ENCODE assay signal across 27 cellular contexts in the genomic region with DNA sequence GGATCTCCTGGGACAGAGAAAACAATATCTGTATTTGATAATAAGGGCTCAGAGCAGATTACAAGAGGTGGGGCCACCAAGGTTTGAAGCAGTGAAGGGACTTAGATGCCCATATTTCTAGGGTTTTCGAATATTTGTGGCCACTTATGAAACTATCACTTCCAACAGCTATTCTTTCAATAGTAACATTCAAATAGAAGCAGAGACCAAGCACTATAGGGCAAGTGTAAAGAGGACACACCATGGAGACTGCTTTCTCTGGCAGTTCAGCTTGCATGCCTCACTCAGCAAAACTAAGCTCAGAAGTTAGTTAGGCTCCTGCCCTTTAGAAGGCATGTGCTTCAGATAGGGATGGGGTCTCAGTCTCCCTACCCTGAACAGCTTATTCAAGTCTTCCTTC.
"Had no signal": no experiment of that assay in that cellular context is flagged by ENCODE, and none has a peak within 500 bp of the region (broad histone marks: within the 10 kb centered on the region; RNA-seq: fewer than 3 reads in every experiment).

No MANE protein-coding gene starts in this region.

- H3K27ac Mint-ChIP-seq: activated CD8-positive, alpha-beta T cell treated with anti-CD3 and anti-CD28 coated beads, Interleukin-2, amount 10 ng/mL, durations not matched to agents 7 days and 5 days; activated naive CD8-positive, alpha-beta T cell treated with anti-CD3 and anti-CD28 coated beads, Interleukin-2, amount 50 U/mL, for 24 hours; brain; T-helper 1 cell treated with Interleukin-12 subunit alpha and Interleukin-12 subunit beta and Interleukin-4 antibody, amounts not matched to agents 30 μg/mL and 1 μg/mL, for 36 hours; WTC11 had no signal

- H3K36me3 Mint-ChIP-seq: activated naive CD4-positive, alpha-beta T cell treated with anti-CD3 and anti-CD28 coated beads, Interleukin-2, amount 50 U/mL, for 72 hours; brain; WTC11 had no signal

- H3K9me3 Mint-ChIP-seq: activated naive CD4-positive, alpha-beta T cell treated with anti-CD3 and anti-CD28 coated beads, Interleukin-2, amount 50 U/mL, for 72 hours; activated naive CD8-positive, alpha-beta T cell treated with anti-CD3 and anti-CD28 coated beads, Interleukin-2, amount 50 U/mL, for 24 hours; brain; central memory CD8-positive, alpha-beta T cell; T-helper 1 cell treated with Interleukin-12 subunit alpha and Interleukin-12 subunit beta and Interleukin-4 antibody, amounts not matched to agents 30 μg/mL and 1 μg/mL, for 36 hours; WTC11 had no signal

- DNase-seq: activated CD4-positive, alpha-beta T cell treated with anti-CD3 and anti-CD28 coated beads for 48 hours; activated CD4-positive, alpha-beta T cell treated with anti-CD3 and anti-CD28 coated beads, Interleukin-2, amount 50 U/mL, for 4 hours; activated CD4-positive, CD25-positive, alpha-beta regulatory T cell treated with anti-CD3 and anti-CD28 coated beads, Interleukin-2, amount 50 U/mL, for 72 hours; activated CD8-positive, alpha-beta memory T cell treated with anti-CD3 and anti-CD28 coated beads, Interleukin-2, amount 50 U/mL, for 48 hours; activated CD8-positive, alpha-beta T cell treated with anti-CD3 and anti-CD28 coated beads, Interleukin-2, amount 10 ng/mL, durations not matched to agents 7 days and 5 days; activated effector memory CD4-positive, alpha-beta T cell treated with Interleukin-2 at 50 U/mL for 16 hours; activated naive CD4-positive, alpha-beta T cell treated with Interleukin-2 at 50 U/mL for 16 hours; activated naive CD8-positive, alpha-beta T cell treated with anti-CD3 and anti-CD28 coated beads, Interleukin-2, amount 50 U/mL, for 24 hours; activated T-cell treated with anti-CD3 and anti-CD28 coated beads, Interleukin-2, amount 50 U/mL, for 1 hour; amniotic stem cell; KBM-7; MV-4-11; NCI-H1092 treated with DMSO at 0.1 percent for 48 hours; NCI-H1417 treated with DMSO at 0.1 percent for 48 hours; NCI-H1694; NCI-H2029 treated with DMSO at 0.1 percent for 48 hours; NCI-H510A treated with DMSO at 0.1 percent for 48 hours; NCI-H69; PC-3; SHP77 treated with DMSO at 0.1 percent for 48 hours had no signal

- ATAC-seq: activated CD8-positive, alpha-beta T cell treated with anti-CD3 and anti-CD28 coated beads, Interleukin-2, amount 10 ng/mL, durations not matched to agents 7 days and 5 days; activated naive CD4-positive, alpha-beta T cell treated with anti-CD3 and anti-CD28 coated beads, Interleukin-2, amount 50 U/mL, for 72 hours; activated naive CD8-positive, alpha-beta T cell treated with anti-CD3 and anti-CD28 coated beads, Interleukin-2, amount 50 U/mL, for 24 hours; PC-3; WTC11 had no signal

- H3K4me3 Mint-ChIP-seq: activated CD8-positive, alpha-beta T cell treated with anti-CD3 and anti-CD28 coated beads, Interleukin-2, amount 10 ng/mL, durations not matched to agents 7 days and 5 days; activated naive CD8-positive, alpha-beta T cell treated with anti-CD3 and anti-CD28 coated beads, Interleukin-2, amount 50 U/mL, for 24 hours; brain; central memory CD8-positive, alpha-beta T cell; T-helper 1 cell treated with Interleukin-12 subunit alpha and Interleukin-12 subunit beta and Interleukin-4 antibody, amounts not matched to agents 30 μg/mL and 1 μg/mL, for 36 hours; WTC11 had no signal

- H3K4me1 Mint-ChIP-seq: brain had no signal

- H3K27me3 Mint-ChIP-seq: activated naive CD8-positive, alpha-beta T cell treated with anti-CD3 and anti-CD28 coated beads, Interleukin-2, amount 50 U/mL, for 24 hours; brain; central memory CD8-positive, alpha-beta T cell had no signal

- FAIRE-seq: astrocyte, RCC 7860 had no signal
